9 cellular contexts compared by ENCODE assay signal in genomic region chr21:35697321-35697808, GRCh38.
DNase-seq lines count a peak whose midpoint lies in the region; ATAC-seq and TF ChIP-seq lines count a peak whose summit lies in the region.
"Had no signal": no experiment of that assay in that cellular context is flagged by ENCODE, and none has a peak within 500 bp of the region (broad histone marks: within the 10 kb centered on the region; RNA-seq: fewer than 3 reads in every experiment).

No MANE protein-coding gene starts in this region.

- DNase-seq in EH (ENCODE audit: low read depth) (peak; percentile 66), NCI-H2081 treated with DMSO at 0.1 percent for 48 hours (lab: John Stamatoyannopoulos, UW) (peak; percentile 23), cerebellar cortex (ENCODE audit: low spot score) (peak; percentile 2), nucleus accumbens (lab: John Stamatoyannopoulos, UW) (peak in 47 of 56 donors; percentile 1 to 63 (median 23)), A673 (ENCODE audit: low spot score) (no peak), GM10266 (ENCODE audit: extremely low spot score) (no peak)
- no peak for DNase-seq in stimulated activated CD4-positive, alpha-beta T cell treated with anti-CD3 and anti-CD28 coated beads, Interleukin-4, amount 100 ng/mL, for 4 hours
- DNase-seq: mesendoderm had no signal

- H3K27ac ChIP-seq in A673 (ENCODE audit: low read depth, low read length, poor library complexity, severe bottlenecking), result no peak overlapping the region

- H3K4me1 ChIP-seq in A673 (ENCODE audit: insufficient read depth, low read length, poor library complexity, severe bottlenecking), result no peaks in the 10 kb centered on the region

- H3K36me3 ChIP-seq in A673 (ENCODE audit: insufficient read depth, low read length, poor library complexity, severe bottlenecking), result no peaks in the 10 kb centered on the region

- no TSS peak for BruUV-seq in A673 (replicated peaks; lab: Mats Ljungman, UMichigan)

- H3K4me3 ChIP-seq in A673 (ENCODE audit: low read depth, low read length, poor library complexity, severe bottlenecking), result no peak overlapping the region

- intact Hi-C loops in A673 (cut with micrococcal nuclease; ENCODE audit: unreplicated experiment), result no loop called here

- POLR2A ChIA-PET in A673 (lab: Charles Lee; ENCODE audit: low non-redundant PET), result interaction anchor here (0.6 kb wide), 1 partner anchor 952 kb away, joined by 3 read pairs; no protein-coding TSS in a partner anchor

- ATAC-seq in GM21825 (IDR thresholded peaks at IDR 0.05; ENCODE audit: unreplicated experiment), result no peak

- no peak for TF ChIP-seq CTCF in A673 (conservative IDR thresholded peaks at IDR 0.05; ENCODE audit: low read depth, low read length)
- no peak for TF ChIP-seq CTCF in GM10266 (IDR thresholded peaks at IDR 0.05; ENCODE audit: control insufficient read depth, insufficient read depth, low read depth, missing control alignments)

- no peaks in the 10 kb centered on the region for H3K9me3 ChIP-seq in A673 (ENCODE audit: low read depth, low read length, poor library complexity, severe bottlenecking)

- CTCF ChIA-PET in A673 (lab: Charles Lee), result no interaction called here

- peaks cover 42% of the 10 kb centered on the region for H3K27me3 ChIP-seq in A673 (replicated peaks; ENCODE audit: insufficient read depth, low read depth, low read length, poor library complexity)

Comparison
In these comparisons a context has a peak if more than half of its experiments do, and no peak if none do; other contexts are left out.
1. DNase-seq: peak in EH (single experiment), NCI-H2081 treated with DMSO at 0.1 percent for 48 hours (single experiment), cerebellar cortex (single experiment) and nucleus accumbens (47 of 56); none in A673 (single experiment), GM10266 (single experiment) and stimulated activated CD4-positive, alpha-beta T cell treated with anti-CD3 and anti-CD28 coated beads, Interleukin-4, amount 100 ng/mL, for 4 hours (0 of 2).